12 cellular contexts compared by ENCODE assay signal in the genomic region with DNA sequence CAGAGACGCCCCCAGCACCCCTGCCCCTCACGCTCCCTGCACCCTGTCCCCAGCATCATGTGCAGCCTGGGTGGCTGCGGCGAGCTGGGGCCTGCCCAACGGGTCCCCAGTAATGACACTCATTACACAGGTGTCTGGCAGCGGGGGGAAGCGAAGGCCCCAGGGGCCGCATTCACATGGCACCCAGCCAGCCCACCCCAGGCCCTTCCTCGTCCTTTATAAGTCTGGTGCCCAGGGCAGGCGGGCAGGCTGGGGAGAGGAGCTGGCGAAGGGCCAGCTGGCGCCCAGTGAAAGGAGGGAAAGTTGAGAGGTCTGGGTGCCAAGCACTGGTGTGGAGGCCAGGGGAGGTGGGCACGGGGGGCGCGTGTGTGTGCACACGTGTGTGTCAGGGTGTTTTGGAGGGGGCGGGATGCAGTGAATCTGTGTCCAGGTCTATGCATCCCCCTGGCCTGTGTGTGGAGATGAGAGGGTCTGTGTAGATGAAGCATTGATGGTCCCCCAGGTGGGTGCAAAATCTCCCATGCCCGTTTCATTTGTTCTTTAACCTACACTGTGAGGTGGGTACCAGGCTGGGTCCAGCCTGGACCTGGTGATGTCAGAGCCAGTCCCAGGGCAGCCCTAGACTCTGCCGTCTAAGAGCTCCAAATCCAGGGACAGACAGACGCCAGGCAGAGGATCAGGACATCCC.
DNase-seq lines count a peak whose midpoint lies in the region; ATAC-seq and TF ChIP-seq lines count a peak whose summit lies in the region.
"Had no signal": no experiment of that assay in that cellular context is flagged by ENCODE, and none has a peak within 500 bp of the region (broad histone marks: within the 10 kb centered on the region; RNA-seq: fewer than 3 reads in every experiment).

No MANE protein-coding gene starts in this region.

- peak overlapping the region; percentile 55 for H3K27ac Mint-ChIP-seq in activated naive CD8-positive, alpha-beta T cell treated with anti-CD3 and anti-CD28 coated beads, Interleukin-2, amount 10 ng/mL, durations not matched to agents 7 days and 5 days
- no peak overlapping the region for H3K27ac Mint-ChIP-seq in activated naive CD8-positive, alpha-beta T cell treated with anti-CD3 and anti-CD28 coated beads for 36 hours

- H3K36me3 Mint-ChIP-seq in activated naive CD8-positive, alpha-beta T cell treated with anti-CD3 and anti-CD28 coated beads, Interleukin-2, amount 10 ng/mL, durations not matched to agents 7 days and 5 days = no peaks in the 10 kb centered on the region
- H3K36me3 Mint-ChIP-seq in activated naive CD8-positive, alpha-beta T cell treated with anti-CD3 and anti-CD28 coated beads for 36 hours = no peaks in the 10 kb centered on the region

- ATAC-seq in activated naive CD8-positive, alpha-beta T cell treated with anti-CD3 and anti-CD28 coated beads, Interleukin-2, amount 10 ng/mL, durations not matched to agents 7 days and 5 days (ENCODE audit: low read depth) = no peak
- ATAC-seq in right lobe of liver (peak; percentile 5 to 24 (median 8)), GM21360 (IDR thresholded peaks at IDR 0.05; ENCODE audit: unreplicated experiment) (no peak)
- ATAC-seq: heart right ventricle had no signal

- H3K4me1 Mint-ChIP-seq in activated naive CD8-positive, alpha-beta T cell treated with anti-CD3 and anti-CD28 coated beads, Interleukin-2, amount 10 ng/mL, durations not matched to agents 7 days and 5 days = peaks cover 33% of the 10 kb centered on the region
- peaks cover 6% of the 10 kb centered on the region for H3K4me1 Mint-ChIP-seq in activated naive CD8-positive, alpha-beta T cell treated with anti-CD3 and anti-CD28 coated beads for 36 hours

- TF ChIP-seq POLR2A in right lobe of liver (IDR thresholded peaks at IDR 0.05) (no peak), transverse colon (IDR thresholded peaks at IDR 0.05) (no peak)

- 51% methylated on average over 8 of the region's 20 CpGs for WGBS in right lobe of liver (ENCODE audit: insufficient coverage, low coverage, low lambda C conversion rate, missing lambda C conversion rate)
- 64% methylated on average over 15 of the region's 20 CpGs; no CpG with 5 or more reads in 1 of the 2 donors for WGBS in transverse colon (ENCODE audit: low coverage in 1 of 2), 2 donors

- TF ChIP-seq EP300 in transverse colon (IDR thresholded peaks at IDR 0.05; ENCODE audit: low read depth) = no peak

- no peak overlapping the region for H3K4me3 Mint-ChIP-seq in activated naive CD8-positive, alpha-beta T cell treated with anti-CD3 and anti-CD28 coated beads, Interleukin-2, amount 10 ng/mL, durations not matched to agents 7 days and 5 days
- no peak overlapping the region for H3K4me3 Mint-ChIP-seq in activated naive CD8-positive, alpha-beta T cell treated with anti-CD3 and anti-CD28 coated beads for 36 hours

- no peaks in the 10 kb centered on the region for H3K27me3 ChIP-seq in right lobe of liver
- no peaks in the 10 kb centered on the region for H3K27me3 ChIP-seq in transverse colon
- H3K27me3 ChIP-seq: heart right ventricle had no signal

- no peak for TF ChIP-seq CTCF in right lobe of liver (IDR thresholded peaks at IDR 0.05)
- TF ChIP-seq CTCF in transverse colon (IDR thresholded peaks at IDR 0.05) = no peak

- peaks cover 0 to 53% (median 19%) of the 10 kb centered on the region in 4 donors for H3K4me1 ChIP-seq in right lobe of liver
- peaks cover 9 to 20% (median 16%) of the 10 kb centered on the region in 4 donors for H3K4me1 ChIP-seq in transverse colon

- no peaks in the 10 kb centered on the region for H3K9me3 ChIP-seq in right lobe of liver
- H3K9me3 ChIP-seq in transverse colon = no peaks in the 10 kb centered on the region
- H3K9me3 ChIP-seq: heart right ventricle had no signal

- in situ Hi-C loops in transverse colon (cut with MboI; ENCODE audit: low pct_ligation_motif_present in 1 of 4, low pct_unique_long_range_greater_than_20kb in 1 of 4, low sequenced_read_pairs in 3 of 4) = loop anchor here in 1 of 4 donors (25.0 kb wide), 1 partner anchor 166 kb away; no protein-coding TSS in a partner anchor

- H3K4me3 ChIP-seq in right lobe of liver (no peak overlapping the region), transverse colon (no peak overlapping the region)
- H3K4me3 ChIP-seq: heart right ventricle had no signal

- POLR2A ChIA-PET in activated naive CD8-positive, alpha-beta T cell treated with anti-CD3 and anti-CD28 coated beads, Interleukin-2, amount 10 ng/mL, durations not matched to agents 7 days and 5 days (lab: Charles Lee) = interaction anchor here (0.9 kb wide), 1 partner anchor 35 kb away, joined by 5 read pairs; no protein-coding TSS in a partner anchor

- H3K27ac ChIP-seq in right lobe of liver (peak overlapping the region; percentile 48 to 97 (median 68)), transverse colon (peak overlapping the region; percentile 57 to 75 (median 66))

- H3K27me3 Mint-ChIP-seq in activated naive CD8-positive, alpha-beta T cell treated with anti-CD3 and anti-CD28 coated beads, Interleukin-2, amount 10 ng/mL, durations not matched to agents 7 days and 5 days = peaks cover 15% of the 10 kb centered on the region
- H3K27me3 Mint-ChIP-seq in activated naive CD8-positive, alpha-beta T cell treated with anti-CD3 and anti-CD28 coated beads for 36 hours = peaks cover 6% of the 10 kb centered on the region

- DNase-seq in activated naive CD8-positive, alpha-beta T cell treated with anti-CD3 and anti-CD28 coated beads, Interleukin-2, amount 10 ng/mL, durations not matched to agents 7 days and 5 days = no peak
- no peak for DNase-seq in activated naive CD8-positive, alpha-beta T cell treated with anti-CD3 and anti-CD28 coated beads for 36 hours
- DNase-seq in NCI-H69 (lab: John Stamatoyannopoulos, UW) = peak; percentile 86
- DNase-seq in right lobe of liver = peak in 2 of 3 donors; percentile 61 to 70
- DNase-seq in transverse colon = no peak
- DNase-seq in AG20443 (ENCODE audit: low spot score) = no peak
- no peak for DNase-seq in stimulated activated naive CD4-positive, alpha-beta T cell treated with Interleukin-2 at 50 U/mL for 16 hours (lab: John Stamatoyannopoulos, UW)
- DNase-seq: activated CD8-positive, alpha-beta memory T cell treated with anti-CD3 and anti-CD28 coated beads for 24 hours; heart right ventricle; OCI-M1; T-helper 9 cell had no signal

- peaks cover 3% of the 10 kb centered on the region for H3K9me3 Mint-ChIP-seq in activated naive CD8-positive, alpha-beta T cell treated with anti-CD3 and anti-CD28 coated beads, Interleukin-2, amount 10 ng/mL, durations not matched to agents 7 days and 5 days
- no peaks in the 10 kb centered on the region for H3K9me3 Mint-ChIP-seq in activated naive CD8-positive, alpha-beta T cell treated with anti-CD3 and anti-CD28 coated beads for 36 hours

- intact Hi-C loops in right lobe of liver (cut with DNase I) = no loop called here
- intact Hi-C loops in transverse colon (cut with DNase I; ENCODE audit: low total_unique reads) = no loop called here

- H3K36me3 ChIP-seq in right lobe of liver (no peaks in the 10 kb centered on the region), transverse colon (no peaks in the 10 kb centered on the region)
- H3K36me3 ChIP-seq: heart right ventricle had no signal

Comparison
In these comparisons a context has a peak if more than half of its experiments do, and no peak if none do; other contexts are left out.
1. ATAC-seq: peak in right lobe of liver (4 of 4); none in activated naive CD8-positive, alpha-beta T cell treated with anti-CD3 and anti-CD28 coated beads, Interleukin-2, amount 10 ng/mL, durations not matched to agents 7 days and 5 days (single experiment) and GM21360 (single experiment).
2. DNase-seq: peak in NCI-H69 (single experiment) and right lobe of liver (2 of 3); none in activated naive CD8-positive, alpha-beta T cell treated with anti-CD3 and anti-CD28 coated beads, Interleukin-2, amount 10 ng/mL, durations not matched to agents 7 days and 5 days (single experiment), activated naive CD8-positive, alpha-beta T cell treated with anti-CD3 and anti-CD28 coated beads for 36 hours (single experiment), transverse colon (single experiment), AG20443 (single experiment) and stimulated activated naive CD4-positive, alpha-beta T cell treated with Interleukin-2 at 50 U/mL for 16 hours (single experiment).